21 cellular contexts compared by ENCODE assay signal in genomic region chr1:28596276-28596675, GRCh38. TPM values are rescaled to one million over a fixed set of nuclear protein-coding genes. Genes with fewer than 3 reads are reported as not detected.
"Had no signal": no experiment of that assay in that cellular context is flagged by ENCODE, and none has a peak within 500 bp of the region (broad histone marks: within the 10 kb centered on the region; RNA-seq: fewer than 3 reads in every experiment).

No MANE protein-coding gene starts in this region.

RNA-seq across cellular contexts. Expression of gene RAB42, which starts 4.2 kb away (rescaled TPM):
- total RNA-seq: activated naive CD4-positive, alpha-beta T cell treated with anti-CD3 and anti-CD28 coated beads for 36 hours; activated naive CD8-positive, alpha-beta T cell treated with anti-CD3 and anti-CD28 coated beads for 36 hours; activated T-cell treated with anti-CD3 and anti-CD28 coated beads, Interleukin-2, amount 50 U/mL, for 4 hours; activated T-helper 1 cell treated with anti-CD3 and anti-CD28 coated beads, Interleukin-12 subunit alpha, Interleukin-12 subunit beta, Interleukin-2, Interleukin-4 antibody, amounts not matched to agents 30 ng/mL and 10 ng/mL and 1 ng/mL, durations not matched to agents 14 hours and 24 hours and 36 hours; activated T-helper 17 cell treated with anti-CD3 and anti-CD28 coated beads, Interleukin-2, amount 50 U/mL, for 72 hours; ascending aorta; bronchial epithelial cell had no signal

RNA-seq across cellular contexts. Expression of gene RNU11, which starts 52.1 kb away (rescaled TPM):
- total RNA-seq: activated naive CD4-positive, alpha-beta T cell treated with anti-CD3 and anti-CD28 coated beads for 36 hours; activated naive CD4-positive, alpha-beta T cell treated with anti-CD3 and anti-CD28 coated beads, Interleukin-2, amount 50 U/mL, for 72 hours; activated naive CD8-positive, alpha-beta T cell treated with anti-CD3 and anti-CD28 coated beads for 36 hours; activated naive CD8-positive, alpha-beta T cell treated with anti-CD3 and anti-CD28 coated beads, Interleukin-2, amount 10 ng/mL, durations not matched to agents 7 days and 5 days; activated T-cell treated with anti-CD3 and anti-CD28 coated beads, Interleukin-2, amount 50 U/mL, for 4 hours; activated T-cell treated with anti-CD3 and anti-CD28 coated beads, Interleukin-2, amount 50 U/mL, for 72 hours; activated T-helper 1 cell treated with anti-CD3 and anti-CD28 coated beads, Interleukin-12 subunit alpha, Interleukin-12 subunit beta, Interleukin-2, Interleukin-4 antibody, amounts not matched to agents 30 ng/mL and 10 ng/mL and 1 ng/mL, durations not matched to agents 14 hours and 24 hours and 36 hours; activated T-helper 17 cell treated with anti-CD3 and anti-CD28 coated beads, Interleukin-2, amount 50 U/mL, for 72 hours; activated T-helper 2 cell treated with anti-CD3 and anti-CD28 coated beads, Interferon-gamma antibody, Interleukin-2, Interleukin-4, amounts not matched to agents 10 μg/mL and 5 μg/mL and 100 μg/mL, durations not matched to agents 14 hours and 24 hours and 36 hours; adrenal gland; aorta; ascending aorta; astrocyte; body of pancreas; breast epithelium; bronchial epithelial cell; cardiac muscle cell; cardiac septum; cerebellum; chondrocyte had no signal
- polyA plus RNA-seq: adipose tissue, adrenal gland, aorta, cardiac muscle cell had no signal
